Comparison of ENCODE assay signal across 23 cellular contexts in genomic region chr5:36521838-36522745, GRCh38.
DNase-seq lines count a peak whose midpoint lies in the region; ATAC-seq, FAIRE-seq and TF ChIP-seq lines count a peak whose summit lies in the region.
"Had no signal": no experiment of that assay in that cellular context is flagged by ENCODE, and none has a peak within 500 bp of the region (broad histone marks: within the 10 kb centered on the region; RNA-seq: fewer than 3 reads in every experiment).

No MANE protein-coding gene starts in this region.

- DNase-seq in ELF-1 (ENCODE audit: low read depth, low spot score), result peak; percentile 67
- peak; percentile 25 for DNase-seq in bronchial epithelial cell (ENCODE audit: low read depth)
- no peak for DNase-seq in left ventricle myocardium inferior
- DNase-seq in psoas muscle, result no peak
- DNase-seq in NCI-H2107 (lab: John Stamatoyannopoulos, UW), result no peak
- DNase-seq in mesenteric fat pad (ENCODE audit: low spot score), result no peak
- no peak for DNase-seq in colonic mucosa
- no peak for DNase-seq in activated effector memory CD4-positive, alpha-beta T cell treated with Interleukin-2 at 50 U/mL for 16 hours
- DNase-seq: activated naive CD8-positive, alpha-beta T cell treated with anti-CD3 and anti-CD28 coated beads, Interleukin-2, amount 50 U/mL, for 24 hours; effector memory CD4-positive, alpha-beta T cell; GOT3; hippocampal formation; mucosa of descending colon; NCI-H1105 treated with DMSO at 0.1 percent for 48 hours; NCI-H2081 treated with DMSO at 0.1 percent for 48 hours; NCI-H524; RPMI8226; stimulated activated naive CD4-positive, alpha-beta T cell treated with Interleukin-2 at 50 U/mL for 16 hours; upper lobe of left lung had no signal

- no peak overlapping the region for H3K4me3 ChIP-seq in bronchial epithelial cell (ENCODE audit: low read depth, low read length)
- H3K4me3 ChIP-seq in left ventricle myocardium inferior, result no peak overlapping the region
- H3K4me3 ChIP-seq in psoas muscle, result no peak overlapping the region
- H3K4me3 ChIP-seq in colonic mucosa, result no peak overlapping the region
- H3K4me3 ChIP-seq: A549; BLaER1 treated with 17β-estradiol and CSF1 and Interleukin-3, amounts not matched to agents 10 nM and 100 nM; mucosa of descending colon; upper lobe of left lung had no signal

- H3K27ac ChIP-seq in left ventricle myocardium inferior (replicated peaks) (peak overlapping the region; percentile 92), psoas muscle (no peak overlapping the region), colonic mucosa (no peak overlapping the region)
- H3K27ac ChIP-seq: A549; BLaER1 treated with 17β-estradiol and CSF1 and Interleukin-3, amounts not matched to agents 10 nM and 100 nM; upper lobe of left lung had no signal

- H3K27me3 ChIP-seq in bronchial epithelial cell (ENCODE audit: control insufficient read depth, insufficient read depth, low read length), result no peaks in the 10 kb centered on the region
- H3K27me3 ChIP-seq in left ventricle myocardium inferior (ENCODE audit: low read depth), result no peaks in the 10 kb centered on the region
- H3K27me3 ChIP-seq in psoas muscle (ENCODE audit: insufficient read depth in 3 of 3, low read length in 2 of 3), result no peaks in the 10 kb centered on the region
- H3K27me3 ChIP-seq in colonic mucosa, result no peaks in the 10 kb centered on the region
- H3K27me3 ChIP-seq: BLaER1 treated with 17β-estradiol and CSF1 and Interleukin-3, amounts not matched to agents 10 nM and 100 nM; upper lobe of left lung had no signal

- H3K9me3 ChIP-seq in left ventricle myocardium inferior (replicated peaks) (peaks cover 11% of the 10 kb centered on the region), psoas muscle (no peaks in the 10 kb centered on the region), colonic mucosa (no peaks in the 10 kb centered on the region)
- H3K9me3 ChIP-seq: A549, mucosa of descending colon, upper lobe of left lung had no signal

- peak; percentile 49 to 86 (median 74) for ATAC-seq in psoas muscle
- ATAC-seq: A549; activated naive CD8-positive, alpha-beta T cell treated with anti-CD3 and anti-CD28 coated beads, Interleukin-2, amount 50 U/mL, for 24 hours; activated T-helper 17 cell treated with anti-CD3 and anti-CD28 coated beads, Interleukin-2, amount 50 U/mL, for 72 hours; mucosa of descending colon had no signal

- no peak overlapping the region for H3K9ac ChIP-seq in colonic mucosa (ENCODE audit: low read depth in 2 of 2, low read length in 2 of 2)
- H3K9ac ChIP-seq: BLaER1 treated with 17β-estradiol and CSF1 and Interleukin-3, amounts not matched to agents 10 nM and 100 nM had no signal

- no peaks in the 10 kb centered on the region for H3K36me3 ChIP-seq in bronchial epithelial cell (ENCODE audit: control insufficient read depth, insufficient read depth, low read length)
- no peaks in the 10 kb centered on the region for H3K36me3 ChIP-seq in left ventricle myocardium inferior
- no peaks in the 10 kb centered on the region for H3K36me3 ChIP-seq in psoas muscle (ENCODE audit: insufficient read depth in 1 of 2, low read depth in 1 of 2)
- H3K36me3 ChIP-seq in colonic mucosa, result no peaks in the 10 kb centered on the region
- H3K36me3 ChIP-seq: BLaER1 treated with 17β-estradiol and CSF1 and Interleukin-3, amounts not matched to agents 10 nM and 100 nM; upper lobe of left lung had no signal

- H3K4me1 ChIP-seq in left ventricle myocardium inferior (peaks cover 27% of the 10 kb centered on the region), psoas muscle (no peaks in the 10 kb centered on the region), colonic mucosa (no peaks in the 10 kb centered on the region)
- H3K4me1 ChIP-seq: A549; BLaER1 treated with 17β-estradiol and CSF1 and Interleukin-3, amounts not matched to agents 10 nM and 100 nM; upper lobe of left lung had no signal

- TF ChIP-seq CTCF in bronchial epithelial cell (IDR thresholded peaks at IDR 0.05; ENCODE audit: insufficient read depth, low read length, severe bottlenecking) (no peak), left ventricle myocardium inferior (IDR thresholded peaks at IDR 0.05; ENCODE audit: borderline replicate concordance) (no peak), psoas muscle (IDR thresholded peaks at IDR 0.05) (no peak), colonic mucosa (IDR thresholded peaks at IDR 0.05) (no peak)

- no peak for FAIRE-seq in bronchial epithelial cell (lab: Jason Lieb, UNC)
- FAIRE-seq: A549, G401.6 had no signal

- WGBS in psoas muscle, 3 donors, result 20 to 37% (median 25%) methylated on average over 10 of the region's 10 CpGs

- intact Hi-C loops in left ventricle myocardium inferior (cut with micrococcal nuclease) (no loop called here), psoas muscle (cut with DNase I) (no loop called here), colonic mucosa (cut with DNase I) (no loop called here)

Comparison
In these comparisons a context has a peak if more than half of its experiments do, and no peak if none do; other contexts are left out.
1. DNase-seq: peak in ELF-1 (single experiment) and bronchial epithelial cell (single experiment); none in left ventricle myocardium inferior (single experiment), psoas muscle (0 of 2), NCI-H2107 (single experiment), mesenteric fat pad (single experiment), colonic mucosa (single experiment) and activated effector memory CD4-positive, alpha-beta T cell treated with Interleukin-2 at 50 U/mL for 16 hours (single experiment).